In the genomic region with DNA sequence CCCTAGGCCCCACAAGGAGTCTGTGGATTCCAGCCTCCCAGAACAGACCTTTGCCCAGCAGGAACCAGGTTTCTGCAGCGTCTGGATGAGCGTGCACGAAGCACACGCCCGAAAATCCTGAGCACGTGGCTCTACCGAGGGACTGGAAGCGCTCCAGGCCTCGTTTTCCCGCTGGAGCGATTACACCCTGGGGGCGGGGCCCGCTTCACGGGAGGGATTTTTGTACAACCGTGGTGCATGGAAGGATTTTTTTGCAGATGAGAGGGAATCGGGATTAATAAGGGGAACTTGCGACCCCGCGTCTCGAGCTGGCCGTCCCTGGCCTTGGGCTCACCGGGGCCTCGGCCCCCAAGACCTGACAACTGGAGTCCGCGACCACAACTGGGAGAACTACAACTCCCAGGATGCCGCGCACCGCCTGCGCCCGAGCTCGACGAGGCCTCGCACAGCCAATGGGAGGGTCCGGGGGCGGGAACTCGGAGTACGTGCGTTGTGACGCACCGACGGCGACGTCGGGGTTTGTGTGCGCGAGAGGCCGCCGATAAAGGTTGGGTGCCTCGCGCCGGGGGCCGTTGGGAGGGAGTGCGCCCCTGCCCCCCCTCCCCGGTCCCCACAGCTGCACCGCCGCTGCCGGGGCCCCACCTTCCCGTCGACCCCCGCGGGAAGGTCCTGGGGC, we compare ENCODE assay signal across 1 cellular context.
TF ChIP-seq lines count a peak whose summit lies in the region.

A gene (plus strand): TSS at position 518 of the 676 bp plus-strand sequence. CDS start 3,294 bp downstream, outside the sequence.

TF ChIP-seq in H1, 55 proteins besides CTCF, POLR2A, EP300 and RAD21 (continued from another document):
- TF ChIP-seq KDM5A (IDR thresholded peaks at IDR 0.05; ENCODE audit: low read length): no peak
- TF ChIP-seq RNF2 (IDR thresholded peaks at IDR 0.05; ENCODE audit: borderline replicate concordance, low read depth, low read length, missing control alignments, poor library complexity, severe bottlenecking): peak; percentile 44
- no peak for TF ChIP-seq POU5F1 (IDR thresholded peaks at IDR 0.05; ENCODE audit: low read depth, low read length)
- peak; percentile 67 for TF ChIP-seq ASH2L (IDR thresholded peaks at IDR 0.05; ENCODE audit: low read length)
- TF ChIP-seq BCL11A (IDR thresholded peaks at IDR 0.05; ENCODE audit: low read depth in 2 of 2, low read length in 2 of 2): no peak
- no peak for TF ChIP-seq SP2 (IDR thresholded peaks at IDR 0.05; ENCODE audit: low read length)
- no peak for TF ChIP-seq EGR1 (IDR thresholded peaks at IDR 0.05; ENCODE audit: borderline replicate concordance, low read depth, low read length)
- peak; percentile 43; the same call in 1 of the 2 replicates for TF ChIP-seq CHD2 (IDR thresholded peaks at IDR 0.05; ENCODE audit: low read length)
- no peak for TF ChIP-seq CHD1 (IDR thresholded peaks at IDR 0.05; ENCODE audit: low read depth, low read length)
- TF ChIP-seq POLR2AphosphoS5 (IDR thresholded peaks at IDR 0.05; ENCODE audit: low read depth, low read length): peak; percentile 56
- TF ChIP-seq CEBPB (IDR thresholded peaks at IDR 0.05; ENCODE audit: low read depth, low read length): no peak
- peak; percentile 56; the same call in 1 of the 2 replicates for TF ChIP-seq SRF (IDR thresholded peaks at IDR 0.05; ENCODE audit: low read depth, low read length)
- TF ChIP-seq, protein P1, sequence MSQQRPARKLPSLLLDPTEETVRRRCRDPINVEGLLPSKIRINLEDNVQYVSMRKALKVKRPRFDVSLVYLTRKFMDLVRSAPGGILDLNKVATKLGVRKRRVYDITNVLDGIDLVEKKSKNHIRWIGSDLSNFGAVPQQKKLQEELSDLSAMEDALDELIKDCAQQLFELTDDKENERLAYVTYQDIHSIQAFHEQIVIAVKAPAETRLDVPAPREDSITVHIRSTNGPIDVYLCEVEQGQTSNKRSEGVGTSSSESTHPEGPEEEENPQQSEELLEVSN (IDR thresholded peaks at IDR 0.05): peak; percentile 100
- TF ChIP-seq SIRT6 (IDR thresholded peaks at IDR 0.05; ENCODE audit: low read length): no peak
- TF ChIP-seq ZNF274 (IDR thresholded peaks at IDR 0.05; ENCODE audit: borderline replicate concordance, extremely low read depth, low read length): no peak
- no peak for TF ChIP-seq FOSL1 (IDR thresholded peaks at IDR 0.05; ENCODE audit: insufficient read depth, low read depth, low read length)
- peak; percentile 36 to 74; a peak in 1 of 4 replicates for TF ChIP-seq SIN3A (conservative IDR thresholded peaks at IDR 0.05 in 1 of 2, IDR thresholded peaks at IDR 0.05 in 1 of 2; ENCODE audit: low read depth in 1 of 2, low read length in 2 of 2)
- peak; percentile 62 for TF ChIP-seq KDM4A (IDR thresholded peaks at IDR 0.05; ENCODE audit: low read depth, low read length, severe bottlenecking)
- TF ChIP-seq JUND (IDR thresholded peaks at IDR 0.05; ENCODE audit: low read length): no peak
- TF ChIP-seq MAFK (IDR thresholded peaks at IDR 0.05; ENCODE audit: low read depth, low read length): no peak
- no peak for TF ChIP-seq NANOG (IDR thresholded peaks at IDR 0.05; ENCODE audit: insufficient read depth, low read depth, low read length, poor library complexity, severe bottlenecking)
- TF ChIP-seq, protein P2, sequence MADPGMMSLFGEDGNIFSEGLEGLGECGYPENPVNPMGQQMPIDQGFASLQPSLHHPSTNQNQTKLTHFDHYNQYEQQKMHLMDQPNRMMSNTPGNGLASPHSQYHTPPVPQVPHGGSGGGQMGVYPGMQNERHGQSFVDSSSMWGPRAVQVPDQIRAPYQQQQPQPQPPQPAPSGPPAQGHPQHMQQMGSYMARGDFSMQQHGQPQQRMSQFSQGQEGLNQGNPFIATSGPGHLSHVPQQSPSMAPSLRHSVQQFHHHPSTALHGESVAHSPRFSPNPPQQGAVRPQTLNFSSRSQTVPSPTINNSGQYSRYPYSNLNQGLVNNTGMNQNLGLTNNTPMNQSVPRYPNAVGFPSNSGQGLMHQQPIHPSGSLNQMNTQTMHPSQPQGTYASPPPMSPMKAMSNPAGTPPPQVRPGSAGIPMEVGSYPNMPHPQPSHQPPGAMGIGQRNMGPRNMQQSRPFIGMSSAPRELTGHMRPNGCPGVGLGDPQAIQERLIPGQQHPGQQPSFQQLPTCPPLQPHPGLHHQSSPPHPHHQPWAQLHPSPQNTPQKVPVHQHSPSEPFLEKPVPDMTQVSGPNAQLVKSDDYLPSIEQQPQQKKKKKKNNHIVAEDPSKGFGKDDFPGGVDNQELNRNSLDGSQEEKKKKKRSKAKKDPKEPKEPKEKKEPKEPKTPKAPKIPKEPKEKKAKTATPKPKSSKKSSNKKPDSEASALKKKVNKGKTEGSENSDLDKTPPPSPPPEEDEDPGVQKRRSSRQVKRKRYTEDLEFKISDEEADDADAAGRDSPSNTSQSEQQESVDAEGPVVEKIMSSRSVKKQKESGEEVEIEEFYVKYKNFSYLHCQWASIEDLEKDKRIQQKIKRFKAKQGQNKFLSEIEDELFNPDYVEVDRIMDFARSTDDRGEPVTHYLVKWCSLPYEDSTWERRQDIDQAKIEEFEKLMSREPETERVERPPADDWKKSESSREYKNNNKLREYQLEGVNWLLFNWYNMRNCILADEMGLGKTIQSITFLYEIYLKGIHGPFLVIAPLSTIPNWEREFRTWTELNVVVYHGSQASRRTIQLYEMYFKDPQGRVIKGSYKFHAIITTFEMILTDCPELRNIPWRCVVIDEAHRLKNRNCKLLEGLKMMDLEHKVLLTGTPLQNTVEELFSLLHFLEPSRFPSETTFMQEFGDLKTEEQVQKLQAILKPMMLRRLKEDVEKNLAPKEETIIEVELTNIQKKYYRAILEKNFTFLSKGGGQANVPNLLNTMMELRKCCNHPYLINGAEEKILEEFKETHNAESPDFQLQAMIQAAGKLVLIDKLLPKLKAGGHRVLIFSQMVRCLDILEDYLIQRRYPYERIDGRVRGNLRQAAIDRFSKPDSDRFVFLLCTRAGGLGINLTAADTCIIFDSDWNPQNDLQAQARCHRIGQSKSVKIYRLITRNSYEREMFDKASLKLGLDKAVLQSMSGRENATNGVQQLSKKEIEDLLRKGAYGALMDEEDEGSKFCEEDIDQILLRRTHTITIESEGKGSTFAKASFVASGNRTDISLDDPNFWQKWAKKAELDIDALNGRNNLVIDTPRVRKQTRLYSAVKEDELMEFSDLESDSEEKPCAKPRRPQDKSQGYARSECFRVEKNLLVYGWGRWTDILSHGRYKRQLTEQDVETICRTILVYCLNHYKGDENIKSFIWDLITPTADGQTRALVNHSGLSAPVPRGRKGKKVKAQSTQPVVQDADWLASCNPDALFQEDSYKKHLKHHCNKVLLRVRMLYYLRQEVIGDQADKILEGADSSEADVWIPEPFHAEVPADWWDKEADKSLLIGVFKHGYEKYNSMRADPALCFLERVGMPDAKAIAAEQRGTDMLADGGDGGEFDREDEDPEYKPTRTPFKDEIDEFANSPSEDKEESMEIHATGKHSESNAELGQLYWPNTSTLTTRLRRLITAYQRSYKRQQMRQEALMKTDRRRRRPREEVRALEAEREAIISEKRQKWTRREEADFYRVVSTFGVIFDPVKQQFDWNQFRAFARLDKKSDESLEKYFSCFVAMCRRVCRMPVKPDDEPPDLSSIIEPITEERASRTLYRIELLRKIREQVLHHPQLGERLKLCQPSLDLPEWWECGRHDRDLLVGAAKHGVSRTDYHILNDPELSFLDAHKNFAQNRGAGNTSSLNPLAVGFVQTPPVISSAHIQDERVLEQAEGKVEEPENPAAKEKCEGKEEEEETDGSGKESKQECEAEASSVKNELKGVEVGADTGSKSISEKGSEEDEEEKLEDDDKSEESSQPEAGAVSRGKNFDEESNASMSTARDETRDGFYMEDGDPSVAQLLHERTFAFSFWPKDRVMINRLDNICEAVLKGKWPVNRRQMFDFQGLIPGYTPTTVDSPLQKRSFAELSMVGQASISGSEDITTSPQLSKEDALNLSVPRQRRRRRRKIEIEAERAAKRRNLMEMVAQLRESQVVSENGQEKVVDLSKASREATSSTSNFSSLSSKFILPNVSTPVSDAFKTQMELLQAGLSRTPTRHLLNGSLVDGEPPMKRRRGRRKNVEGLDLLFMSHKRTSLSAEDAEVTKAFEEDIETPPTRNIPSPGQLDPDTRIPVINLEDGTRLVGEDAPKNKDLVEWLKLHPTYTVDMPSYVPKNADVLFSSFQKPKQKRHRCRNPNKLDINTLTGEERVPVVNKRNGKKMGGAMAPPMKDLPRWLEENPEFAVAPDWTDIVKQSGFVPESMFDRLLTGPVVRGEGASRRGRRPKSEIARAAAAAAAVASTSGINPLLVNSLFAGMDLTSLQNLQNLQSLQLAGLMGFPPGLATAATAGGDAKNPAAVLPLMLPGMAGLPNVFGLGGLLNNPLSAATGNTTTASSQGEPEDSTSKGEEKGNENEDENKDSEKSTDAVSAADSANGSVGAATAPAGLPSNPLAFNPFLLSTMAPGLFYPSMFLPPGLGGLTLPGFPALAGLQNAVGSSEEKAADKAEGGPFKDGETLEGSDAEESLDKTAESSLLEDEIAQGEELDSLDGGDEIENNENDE (IDR thresholded peaks at IDR 0.05; ENCODE audit: insufficient replicate concordance, low read length): no peak
- TF ChIP-seq RXRA (IDR thresholded peaks at IDR 0.05; ENCODE audit: insufficient read depth, low read depth, low read length): no peak
- TF ChIP-seq GABPA (IDR thresholded peaks at IDR 0.05; ENCODE audit: borderline replicate concordance, insufficient read depth, low read length): no peak
- TF ChIP-seq JUN (IDR thresholded peaks at IDR 0.05; ENCODE audit: low read depth, low read length): no peak
- TF ChIP-seq, protein P3, sequence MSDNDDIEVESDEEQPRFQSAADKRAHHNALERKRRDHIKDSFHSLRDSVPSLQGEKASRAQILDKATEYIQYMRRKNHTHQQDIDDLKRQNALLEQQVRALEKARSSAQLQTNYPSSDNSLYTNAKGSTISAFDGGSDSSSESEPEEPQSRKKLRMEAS (IDR thresholded peaks at IDR 0.05): peak; percentile 100
- 0 out of 4 replicates have a peak, but pooled peaks of 1 of the 2 experiments have one; percentile 85 for TF ChIP-seq HDAC2 (IDR thresholded peaks at IDR 0.05; ENCODE audit: borderline replicate concordance in 1 of 2, low read depth in 2 of 2, low read length in 2 of 2)
- TF ChIP-seq CBX8 (IDR thresholded peaks at IDR 0.05; ENCODE audit: borderline replicate concordance, low read depth, low read length): no peak
- TF ChIP-seq BACH1 (IDR thresholded peaks at IDR 0.05; ENCODE audit: low read length): no peak
- peak; percentile 98 for TF ChIP-seq CREB1 (IDR thresholded peaks at IDR 0.05)
- TF ChIP-seq PHF8 (conservative IDR thresholded peaks at IDR 0.05; ENCODE audit: low read depth, low read length): peak; percentile 63
- TF ChIP-seq, protein P4, sequence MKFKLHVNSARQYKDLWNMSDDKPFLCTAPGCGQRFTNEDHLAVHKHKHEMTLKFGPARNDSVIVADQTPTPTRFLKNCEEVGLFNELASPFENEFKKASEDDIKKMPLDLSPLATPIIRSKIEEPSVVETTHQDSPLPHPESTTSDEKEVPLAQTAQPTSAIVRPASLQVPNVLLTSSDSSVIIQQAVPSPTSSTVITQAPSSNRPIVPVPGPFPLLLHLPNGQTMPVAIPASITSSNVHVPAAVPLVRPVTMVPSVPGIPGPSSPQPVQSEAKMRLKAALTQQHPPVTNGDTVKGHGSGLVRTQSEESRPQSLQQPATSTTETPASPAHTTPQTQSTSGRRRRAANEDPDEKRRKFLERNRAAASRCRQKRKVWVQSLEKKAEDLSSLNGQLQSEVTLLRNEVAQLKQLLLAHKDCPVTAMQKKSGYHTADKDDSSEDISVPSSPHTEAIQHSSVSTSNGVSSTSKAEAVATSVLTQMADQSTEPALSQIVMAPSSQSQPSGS (IDR thresholded peaks at IDR 0.05; ENCODE audit: low read length): no peak
- no peak for TF ChIP-seq SP4 (IDR thresholded peaks at IDR 0.05; ENCODE audit: low read length)
- TF ChIP-seq BRCA1 (IDR thresholded peaks at IDR 0.05; ENCODE audit: low read depth, low read length): no peak
- no peak for TF ChIP-seq SUZ12 (IDR thresholded peaks at IDR 0.05; ENCODE audit: low read length)
- TF ChIP-seq EZH2 (IDR thresholded peaks at IDR 0.05; ENCODE audit: low read depth, low read length, severe bottlenecking): no peak
- no peak for TF ChIP-seq KDM1A (IDR thresholded peaks at IDR 0.05; ENCODE audit: borderline replicate concordance, low read length)
- TF ChIP-seq NRF1 (IDR thresholded peaks at IDR 0.05; ENCODE audit: low read depth, low read length): no peak
- TF ChIP-seq CBX5 (IDR thresholded peaks at IDR 0.05; ENCODE audit: low read depth, low read length): no peak
- no peak for TF ChIP-seq TEAD4 (IDR thresholded peaks at IDR 0.05; ENCODE audit: low read depth, low read length)
- TF ChIP-seq GTF2F1 (IDR thresholded peaks at IDR 0.05; ENCODE audit: borderline replicate concordance, low read depth, low read length): peak; percentile 45; the same call in 1 of the 2 replicates
- no peak for TF ChIP-seq TCF12 (IDR thresholded peaks at IDR 0.05; ENCODE audit: low read depth, low read length)
- TF ChIP-seq, protein P5, sequence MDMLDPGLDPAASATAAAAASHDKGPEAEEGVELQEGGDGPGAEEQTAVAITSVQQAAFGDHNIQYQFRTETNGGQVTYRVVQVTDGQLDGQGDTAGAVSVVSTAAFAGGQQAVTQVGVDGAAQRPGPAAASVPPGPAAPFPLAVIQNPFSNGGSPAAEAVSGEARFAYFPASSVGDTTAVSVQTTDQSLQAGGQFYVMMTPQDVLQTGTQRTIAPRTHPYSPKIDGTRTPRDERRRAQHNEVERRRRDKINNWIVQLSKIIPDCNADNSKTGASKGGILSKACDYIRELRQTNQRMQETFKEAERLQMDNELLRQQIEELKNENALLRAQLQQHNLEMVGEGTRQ (IDR thresholded peaks at IDR 0.05; ENCODE audit: low read length): no peak; the same call in 1 of the 2 replicates
- peak; percentile 73 for TF ChIP-seq SIX5 (IDR thresholded peaks at IDR 0.05; ENCODE audit: low read depth, low read length)
- TF ChIP-seq SP1 (IDR thresholded peaks at IDR 0.05; ENCODE audit: low read depth, low read length): peak; percentile 85
- no peak for TF ChIP-seq HDAC6 (IDR thresholded peaks at IDR 0.05; ENCODE audit: low read depth, low read length)
- TF ChIP-seq, protein P6, sequence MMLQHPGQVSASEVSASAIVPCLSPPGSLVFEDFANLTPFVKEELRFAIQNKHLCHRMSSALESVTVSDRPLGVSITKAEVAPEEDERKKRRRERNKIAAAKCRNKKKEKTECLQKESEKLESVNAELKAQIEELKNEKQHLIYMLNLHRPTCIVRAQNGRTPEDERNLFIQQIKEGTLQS (IDR thresholded peaks at IDR 0.05; ENCODE audit: insufficient read depth, low read depth, low read length): peak; percentile 90
- no peak for TF ChIP-seq TAF7 (optimal IDR thresholded peaks at IDR 0.05; ENCODE audit: borderline replicate concordance, low read depth, low read length)
- no peak for TF ChIP-seq TBP (IDR thresholded peaks at IDR 0.05; ENCODE audit: low read depth, low read length)
- no peak for TF ChIP-seq CTBP2 (IDR thresholded peaks at IDR 0.05; ENCODE audit: borderline replicate concordance, insufficient read depth, insufficient read length, low read length)
- TF ChIP-seq TAF1 (IDR thresholded peaks at IDR 0.05; ENCODE audit: low read depth, low read length): peak; percentile 41; the same call in 1 of the 2 replicates
- TF ChIP-seq RFX5 (IDR thresholded peaks at IDR 0.05; ENCODE audit: borderline replicate concordance, low read depth, low read length): no peak
